In genomic region chr1:149811890-149812829, GRCh38 we compare ENCODE assay signal across 8 cellular contexts. TPM values are rescaled to one million over a fixed set of nuclear protein-coding genes. Genes with fewer than 3 reads are reported as not detected.
DNase-seq lines count a peak whose midpoint lies in the region; TF ChIP-seq lines count a peak whose summit lies in the region.
"Not testable (repeated sequence)": the region's sequence is repeated elsewhere in the genome, so short reads cannot be mapped to it uniquely, and the experiment has no call there.

No MANE protein-coding gene starts in this region.

- not testable (repeated sequence) for H3K27me3 Mint-ChIP-seq in HFFc6 (ENCODE audit: insufficient read depth); activated naive CD4-positive, alpha-beta T cell treated with anti-CD3 and anti-CD28 coated beads for 36 hours (ENCODE audit: low read depth)

- peak overlapping the region; percentile 91 for H3K4me3 Mint-ChIP-seq in HFFc6
- H3K4me3 Mint-ChIP-seq in activated naive CD4-positive, alpha-beta T cell treated with anti-CD3 and anti-CD28 coated beads for 36 hours, result peak overlapping the region; percentile 89

- H3K27ac Mint-ChIP-seq in HFFc6, result peak overlapping the region; percentile 98
- peak overlapping the region; percentile 99 for H3K27ac Mint-ChIP-seq in activated naive CD4-positive, alpha-beta T cell treated with anti-CD3 and anti-CD28 coated beads for 36 hours

- intact Hi-C loops in activated naive CD4-positive, alpha-beta T cell treated with anti-CD3 and anti-CD28 coated beads for 36 hours (cut with micrococcal nuclease), result not testable (repeated sequence)

- peak overlapping the region; percentile 30 for H3K4me3 ChIP-seq in SJSA1

- TF ChIP-seq CTCF in HFFc6 (IDR thresholded peaks at IDR 0.05), result not testable (repeated sequence)

- not testable (repeated sequence) for H3K4me1 Mint-ChIP-seq in HFFc6 (ENCODE audit: low read depth)
- H3K4me1 Mint-ChIP-seq in activated naive CD4-positive, alpha-beta T cell treated with anti-CD3 and anti-CD28 coated beads for 36 hours (ENCODE audit: low read depth), result peaks cover 13% of the 10 kb centered on the region

- DNase-seq in GF-D8 (lab: John Stamatoyannopoulos, UW), result peak; percentile 89
- peak; percentile 94 for DNase-seq in HFFc6
- DNase-seq in NAMALWA (ENCODE audit: low spot score), result peak; percentile 98
- peak; percentile 84 to 92 for DNase-seq in SJSA1 (ENCODE audit: low read depth in 1 of 2, low spot score in 2 of 2)
- DNase-seq in activated naive CD4-positive, alpha-beta T cell treated with anti-CD3 and anti-CD28 coated beads for 36 hours, result peak; percentile 90
- DNase-seq in germinal center (ENCODE audit: low spot score), result peak; percentile 68
- DNase-seq in nucleus accumbens (lab: John Stamatoyannopoulos, UW), result peak in 54 of 56 donors; percentile 28 to 96 (median 78)
- peak in 45 of 49 donors; percentile 15 to 94 (median 75) for DNase-seq in substantia nigra (lab: John Stamatoyannopoulos, UW)

- H3K4me1 ChIP-seq in SJSA1 (replicated peaks), result not testable (repeated sequence)

- H3K9me3 Mint-ChIP-seq in HFFc6; activated naive CD4-positive, alpha-beta T cell treated with anti-CD3 and anti-CD28 coated beads for 36 hours: not testable (repeated sequence)

- CTCF ChIA-PET in activated naive CD4-positive, alpha-beta T cell treated with anti-CD3 and anti-CD28 coated beads for 36 hours (lab: Charles Lee), result not testable (repeated sequence)

- H3K27me3 ChIP-seq in SJSA1 (replicated peaks), result not testable (repeated sequence)

- H3K36me3 ChIP-seq in SJSA1, result not testable (repeated sequence)

- peak overlapping the region; percentile 59 for H3K27ac ChIP-seq in SJSA1
- peak overlapping the region; percentile 35 for H3K27ac ChIP-seq in substantia nigra (ENCODE audit: low read depth, low read length, poor library complexity, severe bottlenecking)

- H3K9me3 ChIP-seq in SJSA1 (replicated peaks), result not testable (repeated sequence)

- H3K36me3 Mint-ChIP-seq in HFFc6 (ENCODE audit: low read depth); activated naive CD4-positive, alpha-beta T cell treated with anti-CD3 and anti-CD28 coated beads for 36 hours (ENCODE audit: low read depth): not testable (repeated sequence)

RNA-seq across cellular contexts. Expression of gene FCGR1A, which starts 29.7 kb away (rescaled TPM):
- total RNA-seq in HFFc6 (2021; fragmentation: NEBNext Ultra II Directional; extraction: Animal tissue kit (Norgen Biotek cat#: 25700)), result not detected
- not detected in 2 replicates for total RNA-seq in SJSA1 (2014; rRNA removed; shearing (Covaris generic))
- total RNA-seq in activated naive CD4-positive, alpha-beta T cell treated with anti-CD3 and anti-CD28 coated beads for 36 hours, result not detected

Comparison
In these comparisons a context has a peak if more than half of its experiments do, and no peak if none do; other contexts are left out.
1. Peak in every context shown above with its lines: DNase-seq, H3K4me3 ChIP-seq and H3K27ac ChIP-seq.